ENCODE assay signal across 10 cellular contexts in the genomic region with DNA sequence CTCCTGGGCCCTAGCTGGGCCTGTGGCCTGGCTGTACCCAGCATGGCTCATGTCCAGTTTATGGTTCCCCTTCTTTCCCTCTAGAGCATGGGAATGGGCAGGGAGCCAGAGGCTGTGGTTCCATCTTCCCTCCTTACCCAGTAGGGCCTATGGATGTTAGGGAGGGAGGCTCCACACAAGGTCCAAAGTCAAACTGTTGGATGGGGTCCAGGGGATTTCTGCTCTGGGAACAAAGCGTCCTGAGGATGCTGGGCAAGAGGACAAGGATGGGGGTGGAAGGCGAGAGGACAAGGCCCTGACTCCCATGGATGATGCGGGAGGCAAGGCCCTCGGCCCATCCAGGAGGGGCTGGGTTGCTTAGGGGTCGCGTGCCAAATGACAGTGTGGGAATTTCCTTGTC. TPM values are rescaled to one million over a fixed set of nuclear protein-coding genes. Genes with fewer than 3 reads are reported as not detected.
A peak's percentile ranks its signal among the peaks of the same experiment; 100 is the strongest.
DNase-seq lines count a peak whose midpoint lies in the region; ATAC-seq and TF ChIP-seq lines count a peak whose summit lies in the region.
"Had no signal": no experiment of that assay in that cellular context is flagged by ENCODE, and none has a peak within 500 bp of the region (broad histone marks: within the 10 kb centered on the region; RNA-seq: fewer than 3 reads in every experiment).

No MANE protein-coding gene starts in this region.

- peaks cover 0 to 4% of the 10 kb centered on the region in 2 donors for H3K9me3 Mint-ChIP-seq in activated naive CD4-positive, alpha-beta T cell treated with anti-CD3 and anti-CD28 coated beads, Interleukin-2, amount 50 U/mL, for 72 hours
- H3K9me3 Mint-ChIP-seq: GM23338 had no signal

- peak; percentile 47 for DNase-seq in activated CD8-positive, alpha-beta memory T cell treated with anti-CD3 and anti-CD28 coated beads, Interleukin-2, amount 50 U/mL, for 48 hours
- no peak for DNase-seq in activated CD8-positive, alpha-beta memory T cell treated with anti-CD3 and anti-CD28 coated beads for 24 hours
- peak; percentile 82 for DNase-seq in cardiac septum (ENCODE audit: low spot score)
- DNase-seq in ovary = peak; percentile 73 to 92 (median 88)
- peak; percentile 87 to 89 for DNase-seq in aorta
- no peak for DNase-seq in activated naive CD4-positive, alpha-beta T cell treated with anti-CD3 and anti-CD28 coated beads, Interleukin-2, amount 50 U/mL, for 72 hours (ENCODE audit: low spot score in 2 of 2)
- DNase-seq in NCI-H1930 (lab: John Stamatoyannopoulos, UW) = no peak

- ATAC-seq in aorta (ENCODE audit: low FRiP score) (peak; percentile 49), HG02623 (IDR thresholded peaks at IDR 0.05; ENCODE audit: unreplicated experiment) (no peak)
- ATAC-seq in activated naive CD4-positive, alpha-beta T cell treated with anti-CD3 and anti-CD28 coated beads, Interleukin-2, amount 50 U/mL, for 72 hours = no peak
- ATAC-seq: GM23338 had no signal

- no peaks in the 10 kb centered on the region for H3K27me3 ChIP-seq in ovary
- no peaks in the 10 kb centered on the region for H3K27me3 ChIP-seq in aorta (ENCODE audit: control insufficient read depth in 1 of 2, insufficient read depth in 2 of 2, low read length in 1 of 2)
- H3K27me3 ChIP-seq: SJCRH30 had no signal

- H3K36me3 Mint-ChIP-seq in activated naive CD4-positive, alpha-beta T cell treated with anti-CD3 and anti-CD28 coated beads, Interleukin-2, amount 50 U/mL, for 72 hours = peaks cover 25 to 31% of the 10 kb centered on the region in 2 donors

- no peak for TF ChIP-seq POLR2A in ovary (IDR thresholded peaks at IDR 0.05)

- H3K27ac Mint-ChIP-seq in activated naive CD4-positive, alpha-beta T cell treated with anti-CD3 and anti-CD28 coated beads, Interleukin-2, amount 50 U/mL, for 72 hours = peak overlapping the region in 1 of 2 donors; percentile 77
- H3K27ac Mint-ChIP-seq: GM23338 had no signal

- intact Hi-C loops in cardiac septum (cut with DNase I) (loop anchor here (5.0 kb wide), 1 partner anchor 54 kb away; the partner anchor contains the start of gene AHCYL1), ovary (cut with DNase I) (loop anchor here in 3 of 4 donors (5.0 to 10.0 kb wide), 4 partner anchors 51 to 136 kb away; partner anchors contain the start of gene AHCYL1 (in 2 of the 3)), aorta (cut with DNase I) (no loop called here)

- H3K4me1 ChIP-seq in ovary (ENCODE audit: insufficient read depth) = peaks cover 33% of the 10 kb centered on the region
- no peaks in the 10 kb centered on the region for H3K4me1 ChIP-seq in aorta (ENCODE audit: control insufficient read depth in 1 of 2, insufficient read depth in 2 of 2, low read length in 2 of 2)
- H3K4me1 ChIP-seq: SJCRH30 had no signal

- H3K4me3 ChIP-seq in ovary = no peak overlapping the region
- no peak overlapping the region for H3K4me3 ChIP-seq in aorta (ENCODE audit: low read length in 2 of 2)
- H3K4me3 ChIP-seq: GM23338, SJCRH30 had no signal

- H3K36me3 ChIP-seq in ovary = no peaks in the 10 kb centered on the region
- H3K36me3 ChIP-seq in aorta (ENCODE audit: control insufficient read depth in 1 of 2, insufficient read depth in 2 of 2, low read length in 1 of 2) = peaks cover 0 to 9% of the 10 kb centered on the region in 2 donors
- H3K36me3 ChIP-seq: SJCRH30 had no signal

- 11 to 19% (median 12%) methylated on average over 6 of the region's 6 CpGs for WGBS in ovary, 3 donors
- WGBS in aorta, 2 donors = 28 to 32% methylated on average over 6 of the region's 6 CpGs

- H3K27ac ChIP-seq in ovary = peak overlapping the region; percentile 65 to 69
- H3K27ac ChIP-seq in aorta (ENCODE audit: low read depth in 1 of 2, low read length in 2 of 2) = peak overlapping the region in 1 of 2 donors; percentile 43
- H3K27ac ChIP-seq: SJCRH30 had no signal

- H3K9me3 ChIP-seq in ovary (no peaks in the 10 kb centered on the region), aorta (ENCODE audit: control insufficient read depth, low read length) (no peaks in the 10 kb centered on the region)
- H3K9me3 ChIP-seq: SJCRH30 had no signal

- TF ChIP-seq CTCF in ovary (IDR thresholded peaks at IDR 0.05) = no peak

- peak; percentile 76 for TF ChIP-seq EP300 in ovary (IDR thresholded peaks at IDR 0.05)

RNA-seq across cellular contexts. Expression of gene CSF1, which starts 17.3 kb away (rescaled TPM):
- total RNA-seq in cardiac septum = 16.7 TPM
- total RNA-seq in ovary = 10 to 100 TPM; 24.2 to 57.6 (median 44.3) TPM
- 10 to 100 TPM; 13.1 to 48.6 TPM for polyA plus RNA-seq in ovary
- total RNA-seq in aorta = 10 to 100 TPM; 66.8 to 69.1 TPM
- 10 to 100 TPM in 1 of 2 donors, 1 to 10 TPM in 1; 5.0 to 31.4 TPM for polyA plus RNA-seq in aorta
- 10 to 100 TPM; 13.7 to 19.9 TPM for total RNA-seq in activated naive CD4-positive, alpha-beta T cell treated with anti-CD3 and anti-CD28 coated beads, Interleukin-2, amount 50 U/mL, for 72 hours

RNA-seq across cellular contexts. Expression of gene AHCYL1, which starts 56.7 kb away (rescaled TPM):
- total RNA-seq in cardiac septum (53.6 TPM), ovary (100 to 1,000 TPM in 2 of 7 donors, 10 to 100 TPM in 5; 41.1 to 113 (median 85.8) TPM), aorta (10 to 100 TPM; 69.0 to 79.0 TPM)
- polyA plus RNA-seq in ovary (100 to 1,000 TPM in 1 of 2 donors, 10 to 100 TPM in 1; 41.8 to 103 TPM), aorta (10 to 100 TPM; 41.9 to 50.0 TPM)
- total RNA-seq in activated naive CD4-positive, alpha-beta T cell treated with anti-CD3 and anti-CD28 coated beads, Interleukin-2, amount 50 U/mL, for 72 hours = 100 to 1,000 TPM in 1 of 2 donors, 10 to 100 TPM in 1; 78.8 to 112 TPM

Comparison
In these comparisons a context has a peak if more than half of its experiments do, and no peak if none do; other contexts are left out.
1. DNase-seq: peak in activated CD8-positive, alpha-beta memory T cell treated with anti-CD3 and anti-CD28 coated beads, Interleukin-2, amount 50 U/mL, for 48 hours (single experiment), cardiac septum (single experiment), ovary (5 of 5) and aorta (2 of 2); none in activated CD8-positive, alpha-beta memory T cell treated with anti-CD3 and anti-CD28 coated beads for 24 hours (single experiment), activated naive CD4-positive, alpha-beta T cell treated with anti-CD3 and anti-CD28 coated beads, Interleukin-2, amount 50 U/mL, for 72 hours (0 of 2) and NCI-H1930 (0 of 2).
2. intact Hi-C loops: an anchor here in cardiac septum (5.0 kb wide) and ovary (5.0 to 10.0 kb wide); none called in aorta.